In the genomic region with DNA sequence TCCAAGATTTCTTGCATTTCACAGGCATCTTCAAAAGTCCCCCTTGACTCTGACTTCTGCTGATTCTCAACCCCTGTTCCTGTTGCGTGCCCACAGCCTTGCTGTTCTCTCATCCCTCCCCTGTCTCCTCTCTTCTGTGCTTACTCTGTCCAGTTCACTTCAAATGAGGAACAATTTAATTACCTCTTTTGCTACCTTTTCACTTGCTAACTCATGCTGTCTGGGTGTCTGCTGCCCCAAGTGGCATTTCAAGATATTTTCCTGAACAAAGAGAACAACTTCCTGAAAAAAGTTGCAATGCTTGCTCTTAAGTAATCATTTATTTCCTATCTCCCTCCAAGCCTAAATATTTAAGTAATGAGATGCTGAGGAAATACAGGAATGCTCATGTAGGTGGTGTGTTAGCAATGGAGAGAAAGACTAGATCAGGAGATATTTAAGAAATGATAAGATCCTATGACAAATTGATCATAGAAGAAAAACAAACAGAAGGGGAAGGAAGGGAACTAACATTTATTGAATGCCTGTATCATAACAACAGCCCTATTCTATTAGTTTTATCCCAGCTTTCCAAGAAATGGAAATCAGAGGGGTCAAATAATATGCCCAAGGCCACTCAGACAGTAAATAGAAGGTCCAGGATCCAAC, we compare ENCODE assay signal across 8 cellular contexts. TPM values are rescaled to one million over a fixed set of nuclear protein-coding genes. Genes with fewer than 3 reads are reported as not detected.
DNase-seq lines count a peak whose midpoint lies in the region; ATAC-seq, FAIRE-seq and TF ChIP-seq lines count a peak whose summit lies in the region.

No MANE protein-coding gene starts in this region.

- TF ChIP-seq POLR2A in GM12892 (IDR thresholded peaks at IDR 0.05; ENCODE audit: low read depth, low read length) (no peak), uterus (IDR thresholded peaks at IDR 0.05) (no peak)

- ATAC-seq in HG02623 (IDR thresholded peaks at IDR 0.05; ENCODE audit: unreplicated experiment) = no peak

- no peak overlapping the region for H3K4me2 ChIP-seq in OCI-LY7 (ENCODE audit: low read length)

- no peak overlapping the region for H2AFZ ChIP-seq in OCI-LY7 (ENCODE audit: low read length)

- H4K20me1 ChIP-seq in OCI-LY7 (ENCODE audit: insufficient read depth, low read length) = no peaks in the 10 kb centered on the region

- H3K36me3 ChIP-seq in A673 (ENCODE audit: insufficient read depth, low read length, poor library complexity, severe bottlenecking) (no peaks in the 10 kb centered on the region), OCI-LY7 (ENCODE audit: insufficient read depth, low read length) (no peaks in the 10 kb centered on the region), uterus (no peaks in the 10 kb centered on the region)

- no peaks in the 10 kb centered on the region for H3K9me3 ChIP-seq in A673 (ENCODE audit: low read depth, low read length, poor library complexity, severe bottlenecking)
- H3K9me3 ChIP-seq in OCI-LY7 (ENCODE audit: low read length) = no peaks in the 10 kb centered on the region
- H3K9me3 ChIP-seq in uterus = no peaks in the 10 kb centered on the region

- TF ChIP-seq CTCF in A673 (conservative IDR thresholded peaks at IDR 0.05; ENCODE audit: low read depth, low read length) (peak; percentile 60), OCI-LY7 (conservative IDR thresholded peaks at IDR 0.05; ENCODE audit: low read length) (peak; percentile 81), foreskin fibroblast (IDR thresholded peaks at IDR 0.05; ENCODE audit: low read depth, low read length) (peak; percentile 29), uterus (IDR thresholded peaks at IDR 0.05) (no peak)

- intact Hi-C loops in A673 (cut with micrococcal nuclease; ENCODE audit: unreplicated experiment) (no loop called here), OCI-LY7 (cut with micrococcal nuclease; ENCODE audit: unreplicated experiment) (no loop called here), uterus (cut with DNase I; ENCODE audit: low total_unique reads) (no loop called here)

- H3K79me2 ChIP-seq in OCI-LY7 (ENCODE audit: insufficient read depth, low read depth, low read length) = no peaks in the 10 kb centered on the region

- no peak overlapping the region for H3K27ac ChIP-seq in A673 (ENCODE audit: low read depth, low read length, poor library complexity, severe bottlenecking)
- no peak overlapping the region for H3K27ac ChIP-seq in OCI-LY7 (ENCODE audit: low read depth, low read length, poor library complexity, severe bottlenecking)
- H3K27ac ChIP-seq in uterus = no peak overlapping the region

- H3K27me3 ChIP-seq in A673 (replicated peaks; ENCODE audit: insufficient read depth, low read depth, low read length, poor library complexity) (no peaks in the 10 kb centered on the region), uterus (no peaks in the 10 kb centered on the region)

- H3K4me1 ChIP-seq in A673 (ENCODE audit: insufficient read depth, low read length, poor library complexity, severe bottlenecking) (no peaks in the 10 kb centered on the region), OCI-LY7 (ENCODE audit: insufficient read depth, low read length, poor library complexity, severe bottlenecking) (no peaks in the 10 kb centered on the region), uterus (no peaks in the 10 kb centered on the region)

- BruUV-seq in A673 (replicated peaks; lab: Mats Ljungman, UMichigan) (no TSS peak), OCI-LY7 (replicated peaks; lab: Mats Ljungman, UMichigan) (no TSS peak)

- H3K9me2 ChIP-seq in OCI-LY7 (ENCODE audit: insufficient read depth, low read length) = no peaks in the 10 kb centered on the region

- DNase-seq in A673 (ENCODE audit: low spot score) (peak; percentile 8), GM12892 (ENCODE audit: insufficient read length) (no peak), OCI-LY7 (ENCODE audit: low spot score) (peak; percentile 35), foreskin fibroblast (peak in 1 of 2 donors; percentile 1), urothelium cell line (ENCODE audit: low spot score) (no peak), uterus (no peak)
- DNase-seq in stimulated activated naive CD4-positive, alpha-beta T cell (lab: John Stamatoyannopoulos, UW) = no peak

- POLR2A ChIA-PET in A673 (lab: Charles Lee; ENCODE audit: low non-redundant PET) = no interaction called here
- POLR2A ChIA-PET in OCI-LY7 (lab: Charles Lee) = no interaction called here

- FAIRE-seq in GM12892 (lab: Jason Lieb, UNC) (peak; percentile 83), urothelium cell line (lab: Jason Lieb, UNC) (no peak)

- CTCF ChIA-PET in A673 (lab: Charles Lee) = no interaction called here
- CTCF ChIA-PET in OCI-LY7 (lab: Charles Lee; ENCODE audit: unreplicated experiment) = no interaction called here

- H3K4me3 ChIP-seq in A673 (ENCODE audit: low read depth, low read length, poor library complexity, severe bottlenecking) (no peak overlapping the region), OCI-LY7 (ENCODE audit: low read depth, low read length, poor library complexity, severe bottlenecking) (no peak overlapping the region), foreskin fibroblast (ENCODE audit: low read depth in 1 of 2, low read length in 2 of 2) (no peak overlapping the region), uterus (no peak overlapping the region)

RNA-seq across cellular contexts. Expression of a gene that starts 42.2 kb away (rescaled TPM):
- total RNA-seq in A673 (2021) (3.5 and 3.9 TPM in 2 replicates), OCI-LY7 (2022) (0.13 and 0.15 TPM in 2 replicates), uterus (1 to 10 TPM in 1 of 4 donors, under 1 TPM in 3; 0.26 to 1.1 (median 0.87) TPM)
- polyA plus RNA-seq in GM12892 (2012; ENCODE audit: missing spikeins) = 6.8 TPM
- total RNA-seq in OCI-LY7 (2014; rRNA removed; shearing (Covaris generic)) = not detected in 2 replicates

Comparison
In these comparisons a context has a peak if more than half of its experiments do, and no peak if none do; other contexts are left out.
1. DNase-seq: peak in A673 (single experiment) and OCI-LY7 (single experiment); none in GM12892 (single experiment), stimulated activated naive CD4-positive, alpha-beta T cell (0 of 6), urothelium cell line (single experiment) and uterus (0 of 2).
2. CTCF ChIP-seq: peak in A673 (single experiment), OCI-LY7 (single experiment) and foreskin fibroblast (single experiment); none in uterus (0 of 4).